ENCODE assay signal across 2 cellular contexts in the genomic region with DNA sequence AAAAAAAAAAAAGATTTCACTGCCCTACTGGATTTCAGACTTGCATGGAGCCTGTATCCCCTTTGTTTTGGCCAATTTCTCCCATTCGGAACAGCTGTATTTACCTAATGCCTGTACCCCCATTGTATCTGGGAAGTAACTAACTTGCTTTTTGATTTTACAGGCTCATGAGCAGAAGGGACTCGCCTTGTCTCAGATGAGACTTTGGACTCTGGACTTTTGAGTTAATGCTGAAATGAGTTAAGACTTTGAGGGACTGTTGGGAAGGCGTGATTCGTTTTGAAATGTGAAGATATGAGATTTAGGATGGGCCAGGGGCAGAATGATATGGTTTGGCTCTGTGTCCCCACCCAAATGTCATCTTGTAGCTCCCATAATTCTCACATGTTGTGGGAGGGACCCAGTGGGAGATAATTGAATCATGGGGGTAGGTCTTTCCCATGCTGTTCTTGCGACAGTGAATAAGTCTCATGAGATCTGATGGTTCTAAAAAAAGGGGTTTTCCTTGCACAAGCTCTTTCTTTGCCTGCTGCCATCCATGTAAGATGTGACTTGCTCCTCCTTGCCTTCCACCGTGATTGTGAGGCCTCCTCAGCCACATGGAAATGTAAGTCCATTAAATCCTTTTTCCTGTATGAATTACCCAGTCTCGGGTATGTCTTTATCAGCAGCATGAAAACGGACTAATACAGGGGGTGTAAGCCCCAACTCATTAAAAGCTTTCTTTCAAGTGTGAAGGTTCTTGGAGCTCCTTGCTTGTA.
TF ChIP-seq lines count a peak whose summit lies in the region.

No MANE protein-coding gene starts in this region.

TF ChIP-seq in K562, 482 proteins besides CTCF, POLR2A, EP300 and RAD21:
- peak; percentile 86 for TF ChIP-seq ZNF431 (CRISPR knock-in tag; IDR thresholded peaks at IDR 0.05)
TF ChIP-seq in K562: peak in this region for 1; not testable (repeated sequence) for 481.

TF ChIP-seq in HepG2, 621 proteins besides CTCF, POLR2A, EP300 and RAD21:
- TF ChIP-seq ZNF431 (CRISPR knock-in tag; IDR thresholded peaks at IDR 0.05; ENCODE audit: borderline replicate concordance, low read depth) = 0 out of 2 replicates have a peak, but pooled peaks have one; percentile 60
TF ChIP-seq in HepG2: peak in this region for 1; not testable (repeated sequence) for 620.
